ENCODE assay signal across 2 cellular contexts in the genomic region with DNA sequence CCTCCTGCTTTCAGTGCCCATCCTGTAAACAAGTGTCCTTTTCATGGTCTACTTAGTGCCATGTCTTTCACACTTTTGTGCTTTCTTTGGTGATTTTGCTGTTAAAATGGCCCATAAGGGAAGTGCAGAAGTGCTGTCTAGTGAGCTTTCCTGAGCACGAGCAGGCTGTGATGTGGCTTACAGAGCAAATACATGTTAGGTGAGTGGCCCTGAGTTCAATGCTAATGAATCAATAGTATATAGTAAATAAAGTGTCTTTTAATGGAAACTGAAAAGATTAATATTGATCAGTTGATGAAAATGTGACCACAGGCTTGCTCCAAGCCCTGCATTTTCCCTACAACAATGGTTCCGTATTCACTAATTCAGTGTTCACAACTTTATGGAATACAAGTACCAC.
TF ChIP-seq lines count a peak whose summit lies in the region.

No MANE protein-coding gene starts in this region.

TF ChIP-seq in IMR-90, 13 proteins besides CTCF, POLR2A, EP300 and RAD21:
- TF ChIP-seq MAZ (IDR thresholded peaks at IDR 0.05; ENCODE audit: borderline replicate concordance, low read depth, low read length) (no peak), CHD1 (IDR thresholded peaks at IDR 0.05; ENCODE audit: low read depth, low read length) (no peak), RCOR1 (IDR thresholded peaks at IDR 0.05; ENCODE audit: insufficient replicate concordance, low read length) (no peak), SMC3 (IDR thresholded peaks at IDR 0.05; ENCODE audit: low read depth, low read length) (no peak), BHLHE40 (IDR thresholded peaks at IDR 0.05; ENCODE audit: low read depth, low read length) (no peak), MXI1 (IDR thresholded peaks at IDR 0.05; ENCODE audit: borderline replicate concordance, low read depth, low read length) (no peak), NFE2L2 (IDR thresholded peaks at IDR 0.05; ENCODE audit: low read depth, low read length) (no peak), RFX5 (IDR thresholded peaks at IDR 0.05; ENCODE audit: low read depth, low read length) (no peak), CEBPB (IDR thresholded peaks at IDR 0.05; ENCODE audit: low read depth, low read length) (no peak), MAFK (IDR thresholded peaks at IDR 0.05; ENCODE audit: low read depth, low read length) (no peak), FOS (IDR thresholded peaks at IDR 0.05; ENCODE audit: low read depth, low read length) (no peak)
- TF ChIP-seq, protein P1, sequence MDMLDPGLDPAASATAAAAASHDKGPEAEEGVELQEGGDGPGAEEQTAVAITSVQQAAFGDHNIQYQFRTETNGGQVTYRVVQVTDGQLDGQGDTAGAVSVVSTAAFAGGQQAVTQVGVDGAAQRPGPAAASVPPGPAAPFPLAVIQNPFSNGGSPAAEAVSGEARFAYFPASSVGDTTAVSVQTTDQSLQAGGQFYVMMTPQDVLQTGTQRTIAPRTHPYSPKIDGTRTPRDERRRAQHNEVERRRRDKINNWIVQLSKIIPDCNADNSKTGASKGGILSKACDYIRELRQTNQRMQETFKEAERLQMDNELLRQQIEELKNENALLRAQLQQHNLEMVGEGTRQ (IDR thresholded peaks at IDR 0.05; ENCODE audit: low read depth, low read length): no peak
- TF ChIP-seq, protein P2, sequence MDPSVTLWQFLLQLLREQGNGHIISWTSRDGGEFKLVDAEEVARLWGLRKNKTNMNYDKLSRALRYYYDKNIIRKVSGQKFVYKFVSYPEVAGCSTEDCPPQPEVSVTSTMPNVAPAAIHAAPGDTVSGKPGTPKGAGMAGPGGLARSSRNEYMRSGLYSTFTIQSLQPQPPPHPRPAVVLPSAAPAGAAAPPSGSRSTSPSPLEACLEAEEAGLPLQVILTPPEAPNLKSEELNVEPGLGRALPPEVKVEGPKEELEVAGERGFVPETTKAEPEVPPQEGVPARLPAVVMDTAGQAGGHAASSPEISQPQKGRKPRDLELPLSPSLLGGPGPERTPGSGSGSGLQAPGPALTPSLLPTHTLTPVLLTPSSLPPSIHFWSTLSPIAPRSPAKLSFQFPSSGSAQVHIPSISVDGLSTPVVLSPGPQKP (IDR thresholded peaks at IDR 0.05; ENCODE audit: borderline replicate concordance, low read depth, low read length): no peak

TF ChIP-seq in H1, 55 proteins besides CTCF, POLR2A, EP300 and RAD21:
- no peak for TF ChIP-seq CTBP2 (IDR thresholded peaks at IDR 0.05; ENCODE audit: borderline replicate concordance, insufficient read depth, insufficient read length, low read length)
- no peak for TF ChIP-seq ZNF274 (IDR thresholded peaks at IDR 0.05; ENCODE audit: borderline replicate concordance, extremely low read depth, low read length)
- no peak for TF ChIP-seq NRF1 (IDR thresholded peaks at IDR 0.05; ENCODE audit: low read depth, low read length)
- TF ChIP-seq, protein P3, sequence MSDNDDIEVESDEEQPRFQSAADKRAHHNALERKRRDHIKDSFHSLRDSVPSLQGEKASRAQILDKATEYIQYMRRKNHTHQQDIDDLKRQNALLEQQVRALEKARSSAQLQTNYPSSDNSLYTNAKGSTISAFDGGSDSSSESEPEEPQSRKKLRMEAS (IDR thresholded peaks at IDR 0.05): no peak
- no peak for TF ChIP-seq TBP (IDR thresholded peaks at IDR 0.05; ENCODE audit: low read depth, low read length)
- TF ChIP-seq KDM4A (IDR thresholded peaks at IDR 0.05; ENCODE audit: low read depth, low read length, severe bottlenecking): no peak
- no peak for TF ChIP-seq POLR2AphosphoS5 (IDR thresholded peaks at IDR 0.05; ENCODE audit: low read depth, low read length)
- TF ChIP-seq BACH1 (IDR thresholded peaks at IDR 0.05; ENCODE audit: low read length): no peak
- TF ChIP-seq, protein P4, sequence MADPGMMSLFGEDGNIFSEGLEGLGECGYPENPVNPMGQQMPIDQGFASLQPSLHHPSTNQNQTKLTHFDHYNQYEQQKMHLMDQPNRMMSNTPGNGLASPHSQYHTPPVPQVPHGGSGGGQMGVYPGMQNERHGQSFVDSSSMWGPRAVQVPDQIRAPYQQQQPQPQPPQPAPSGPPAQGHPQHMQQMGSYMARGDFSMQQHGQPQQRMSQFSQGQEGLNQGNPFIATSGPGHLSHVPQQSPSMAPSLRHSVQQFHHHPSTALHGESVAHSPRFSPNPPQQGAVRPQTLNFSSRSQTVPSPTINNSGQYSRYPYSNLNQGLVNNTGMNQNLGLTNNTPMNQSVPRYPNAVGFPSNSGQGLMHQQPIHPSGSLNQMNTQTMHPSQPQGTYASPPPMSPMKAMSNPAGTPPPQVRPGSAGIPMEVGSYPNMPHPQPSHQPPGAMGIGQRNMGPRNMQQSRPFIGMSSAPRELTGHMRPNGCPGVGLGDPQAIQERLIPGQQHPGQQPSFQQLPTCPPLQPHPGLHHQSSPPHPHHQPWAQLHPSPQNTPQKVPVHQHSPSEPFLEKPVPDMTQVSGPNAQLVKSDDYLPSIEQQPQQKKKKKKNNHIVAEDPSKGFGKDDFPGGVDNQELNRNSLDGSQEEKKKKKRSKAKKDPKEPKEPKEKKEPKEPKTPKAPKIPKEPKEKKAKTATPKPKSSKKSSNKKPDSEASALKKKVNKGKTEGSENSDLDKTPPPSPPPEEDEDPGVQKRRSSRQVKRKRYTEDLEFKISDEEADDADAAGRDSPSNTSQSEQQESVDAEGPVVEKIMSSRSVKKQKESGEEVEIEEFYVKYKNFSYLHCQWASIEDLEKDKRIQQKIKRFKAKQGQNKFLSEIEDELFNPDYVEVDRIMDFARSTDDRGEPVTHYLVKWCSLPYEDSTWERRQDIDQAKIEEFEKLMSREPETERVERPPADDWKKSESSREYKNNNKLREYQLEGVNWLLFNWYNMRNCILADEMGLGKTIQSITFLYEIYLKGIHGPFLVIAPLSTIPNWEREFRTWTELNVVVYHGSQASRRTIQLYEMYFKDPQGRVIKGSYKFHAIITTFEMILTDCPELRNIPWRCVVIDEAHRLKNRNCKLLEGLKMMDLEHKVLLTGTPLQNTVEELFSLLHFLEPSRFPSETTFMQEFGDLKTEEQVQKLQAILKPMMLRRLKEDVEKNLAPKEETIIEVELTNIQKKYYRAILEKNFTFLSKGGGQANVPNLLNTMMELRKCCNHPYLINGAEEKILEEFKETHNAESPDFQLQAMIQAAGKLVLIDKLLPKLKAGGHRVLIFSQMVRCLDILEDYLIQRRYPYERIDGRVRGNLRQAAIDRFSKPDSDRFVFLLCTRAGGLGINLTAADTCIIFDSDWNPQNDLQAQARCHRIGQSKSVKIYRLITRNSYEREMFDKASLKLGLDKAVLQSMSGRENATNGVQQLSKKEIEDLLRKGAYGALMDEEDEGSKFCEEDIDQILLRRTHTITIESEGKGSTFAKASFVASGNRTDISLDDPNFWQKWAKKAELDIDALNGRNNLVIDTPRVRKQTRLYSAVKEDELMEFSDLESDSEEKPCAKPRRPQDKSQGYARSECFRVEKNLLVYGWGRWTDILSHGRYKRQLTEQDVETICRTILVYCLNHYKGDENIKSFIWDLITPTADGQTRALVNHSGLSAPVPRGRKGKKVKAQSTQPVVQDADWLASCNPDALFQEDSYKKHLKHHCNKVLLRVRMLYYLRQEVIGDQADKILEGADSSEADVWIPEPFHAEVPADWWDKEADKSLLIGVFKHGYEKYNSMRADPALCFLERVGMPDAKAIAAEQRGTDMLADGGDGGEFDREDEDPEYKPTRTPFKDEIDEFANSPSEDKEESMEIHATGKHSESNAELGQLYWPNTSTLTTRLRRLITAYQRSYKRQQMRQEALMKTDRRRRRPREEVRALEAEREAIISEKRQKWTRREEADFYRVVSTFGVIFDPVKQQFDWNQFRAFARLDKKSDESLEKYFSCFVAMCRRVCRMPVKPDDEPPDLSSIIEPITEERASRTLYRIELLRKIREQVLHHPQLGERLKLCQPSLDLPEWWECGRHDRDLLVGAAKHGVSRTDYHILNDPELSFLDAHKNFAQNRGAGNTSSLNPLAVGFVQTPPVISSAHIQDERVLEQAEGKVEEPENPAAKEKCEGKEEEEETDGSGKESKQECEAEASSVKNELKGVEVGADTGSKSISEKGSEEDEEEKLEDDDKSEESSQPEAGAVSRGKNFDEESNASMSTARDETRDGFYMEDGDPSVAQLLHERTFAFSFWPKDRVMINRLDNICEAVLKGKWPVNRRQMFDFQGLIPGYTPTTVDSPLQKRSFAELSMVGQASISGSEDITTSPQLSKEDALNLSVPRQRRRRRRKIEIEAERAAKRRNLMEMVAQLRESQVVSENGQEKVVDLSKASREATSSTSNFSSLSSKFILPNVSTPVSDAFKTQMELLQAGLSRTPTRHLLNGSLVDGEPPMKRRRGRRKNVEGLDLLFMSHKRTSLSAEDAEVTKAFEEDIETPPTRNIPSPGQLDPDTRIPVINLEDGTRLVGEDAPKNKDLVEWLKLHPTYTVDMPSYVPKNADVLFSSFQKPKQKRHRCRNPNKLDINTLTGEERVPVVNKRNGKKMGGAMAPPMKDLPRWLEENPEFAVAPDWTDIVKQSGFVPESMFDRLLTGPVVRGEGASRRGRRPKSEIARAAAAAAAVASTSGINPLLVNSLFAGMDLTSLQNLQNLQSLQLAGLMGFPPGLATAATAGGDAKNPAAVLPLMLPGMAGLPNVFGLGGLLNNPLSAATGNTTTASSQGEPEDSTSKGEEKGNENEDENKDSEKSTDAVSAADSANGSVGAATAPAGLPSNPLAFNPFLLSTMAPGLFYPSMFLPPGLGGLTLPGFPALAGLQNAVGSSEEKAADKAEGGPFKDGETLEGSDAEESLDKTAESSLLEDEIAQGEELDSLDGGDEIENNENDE (IDR thresholded peaks at IDR 0.05; ENCODE audit: insufficient replicate concordance, low read length): no peak
- no peak for TF ChIP-seq SP1 (IDR thresholded peaks at IDR 0.05; ENCODE audit: low read depth, low read length)
- no peak for TF ChIP-seq BRCA1 (IDR thresholded peaks at IDR 0.05; ENCODE audit: low read depth, low read length)
- no peak for TF ChIP-seq TAF7 (optimal IDR thresholded peaks at IDR 0.05; ENCODE audit: borderline replicate concordance, low read depth, low read length)
- no peak for TF ChIP-seq SIN3A (conservative IDR thresholded peaks at IDR 0.05 in 1 of 2, IDR thresholded peaks at IDR 0.05 in 1 of 2; ENCODE audit: low read depth in 1 of 2, low read length in 2 of 2)
- no peak for TF ChIP-seq BCL11A (IDR thresholded peaks at IDR 0.05; ENCODE audit: low read depth in 2 of 2, low read length in 2 of 2)
- TF ChIP-seq SP4 (IDR thresholded peaks at IDR 0.05; ENCODE audit: low read length): no peak
- TF ChIP-seq POU5F1 (IDR thresholded peaks at IDR 0.05; ENCODE audit: low read depth, low read length): no peak
